1 cellular context compared by ENCODE assay signal in the genomic region with DNA sequence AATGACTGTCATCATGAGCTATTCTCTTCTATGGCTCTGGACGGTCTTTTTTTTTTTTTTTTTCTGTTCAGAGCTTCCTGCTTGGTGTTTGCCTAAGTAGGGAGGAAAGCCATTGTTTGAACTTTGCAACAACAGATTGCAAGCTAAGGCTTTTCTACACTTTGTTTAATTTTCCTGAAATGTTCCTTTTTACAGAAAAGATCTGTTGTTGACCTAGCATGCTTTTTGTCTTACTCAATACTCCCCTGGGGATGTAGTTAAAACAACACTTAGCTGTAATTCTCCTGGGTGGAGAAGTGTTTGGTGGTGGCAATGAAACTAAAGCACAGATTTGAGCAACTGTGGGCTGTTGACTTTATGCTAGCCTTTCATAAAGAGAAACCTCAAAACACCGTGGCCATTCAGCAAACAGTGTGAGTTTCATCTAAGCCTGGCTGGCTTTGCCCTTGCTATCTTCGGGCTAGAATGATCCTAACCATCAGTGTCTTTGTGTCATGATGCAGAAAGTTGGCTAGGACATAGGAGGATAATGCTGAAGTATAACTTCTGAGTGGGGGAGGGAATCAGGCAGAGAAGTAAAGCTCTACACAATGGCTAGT.
TF ChIP-seq lines count a peak whose summit lies in the region.

No MANE protein-coding gene starts in this region.

TF ChIP-seq in GM12878, 131 proteins besides CTCF, POLR2A, EP300 and RAD21 (continued from another document and continues in another):
- TF ChIP-seq, protein P1, sequence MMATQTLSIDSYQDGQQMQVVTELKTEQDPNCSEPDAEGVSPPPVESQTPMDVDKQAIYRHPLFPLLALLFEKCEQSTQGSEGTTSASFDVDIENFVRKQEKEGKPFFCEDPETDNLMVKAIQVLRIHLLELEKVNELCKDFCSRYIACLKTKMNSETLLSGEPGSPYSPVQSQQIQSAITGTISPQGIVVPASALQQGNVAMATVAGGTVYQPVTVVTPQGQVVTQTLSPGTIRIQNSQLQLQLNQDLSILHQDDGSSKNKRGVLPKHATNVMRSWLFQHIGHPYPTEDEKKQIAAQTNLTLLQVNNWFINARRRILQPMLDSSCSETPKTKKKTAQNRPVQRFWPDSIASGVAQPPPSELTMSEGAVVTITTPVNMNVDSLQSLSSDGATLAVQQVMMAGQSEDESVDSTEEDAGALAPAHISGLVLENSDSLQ (IDR thresholded peaks at IDR 0.05), result no peak
- TF ChIP-seq SRF (IDR thresholded peaks at IDR 0.05; ENCODE audit: low read depth in 2 of 2, low read length in 2 of 2) (no peak), JUNB (IDR thresholded peaks at IDR 0.05) (0 out of 2 replicates have a peak, but pooled peaks have one; percentile 12), BCL11A (IDR thresholded peaks at IDR 0.05; ENCODE audit: low read depth, low read length) (peak; percentile 73), ZNF622 (IDR thresholded peaks at IDR 0.05) (no peak), POLR2AphosphoS2 (IDR thresholded peaks at IDR 0.05; ENCODE audit: low read depth, low read length) (no peak), RAD51 (IDR thresholded peaks at IDR 0.05) (no peak), CREM (IDR thresholded peaks at IDR 0.05; ENCODE audit: low read depth) (no peak), IRF4 (IDR thresholded peaks at IDR 0.05; ENCODE audit: low read depth, low read length) (peak; percentile 53; the same call in 1 of the 2 replicates), CHD4 (IDR thresholded peaks at IDR 0.05) (no peak), STAT1 (conservative IDR thresholded peaks at IDR 0.05) (no peak), STAT3 (IDR thresholded peaks at IDR 0.05; ENCODE audit: low read depth, low read length) (peak; percentile 49; the same call in 1 of the 2 replicates), TAF1 (IDR thresholded peaks at IDR 0.05; ENCODE audit: borderline replicate concordance, low read depth, low read length) (0 out of 2 replicates have a peak, but pooled peaks have one; percentile 25), WRNIP1 (IDR thresholded peaks at IDR 0.05; ENCODE audit: borderline replicate concordance, low read depth, low read length) (no peak), SREBF1 (IDR thresholded peaks at IDR 0.05; ENCODE audit: low read length) (no peak), SMC3 (IDR thresholded peaks at IDR 0.05; ENCODE audit: borderline replicate concordance, low read length) (0 out of 2 replicates have a peak, but pooled peaks have one; percentile 20), KAT2A (conservative IDR thresholded peaks at IDR 0.05; ENCODE audit: control insufficient read depth, low read depth, low read length) (no peak), BACH1 (IDR thresholded peaks at IDR 0.05; ENCODE audit: borderline replicate concordance) (0 out of 2 replicates have a peak, but pooled peaks have one; percentile 28), ZSCAN29 (IDR thresholded peaks at IDR 0.05) (no peak), MEF2A (IDR thresholded peaks at IDR 0.05; ENCODE audit: insufficient read depth, low read depth, low read length) (no peak), BCL3 (IDR thresholded peaks at IDR 0.05; ENCODE audit: borderline replicate concordance, insufficient read depth, low read depth, low read length, poor library complexity, severe bottlenecking) (no peak), NR2F1 (conservative IDR thresholded peaks at IDR 0.05) (peak; percentile 88), NFYA (IDR thresholded peaks at IDR 0.05; ENCODE audit: borderline replicate concordance, low read depth, low read length) (no peak), SMAD5 (IDR thresholded peaks at IDR 0.05; ENCODE audit: low read depth) (no peak), MLLT1 (IDR thresholded peaks at IDR 0.05) (peak; percentile 62), RELA (IDR thresholded peaks at IDR 0.05; ENCODE audit: borderline replicate concordance, partially characterized antibody) (no peak), MYC (IDR thresholded peaks at IDR 0.05; ENCODE audit: insufficient read depth, insufficient read length, insufficient replicate concordance, low read length, severe bottlenecking) (no peak), GATAD2B (conservative IDR thresholded peaks at IDR 0.05; ENCODE audit: low read depth) (no peak), FOS (IDR thresholded peaks at IDR 0.05; ENCODE audit: borderline replicate concordance, extremely low read depth, insufficient read length) (no peak), HCFC1 (IDR thresholded peaks at IDR 0.05; ENCODE audit: low read length) (no peak), ZNF384 (IDR thresholded peaks at IDR 0.05; ENCODE audit: borderline replicate concordance, low read depth, low read length) (peak; percentile 49; the same call in 1 of the 2 replicates), NR2C2 (IDR thresholded peaks at IDR 0.05; ENCODE audit: borderline replicate concordance, control insufficient read depth, insufficient read length, low read depth) (no peak), KDM1A (IDR thresholded peaks at IDR 0.05; ENCODE audit: borderline replicate concordance) (no peak), CREB1 (IDR thresholded peaks at IDR 0.05; ENCODE audit: low read depth) (0 out of 2 replicates have a peak, but pooled peaks have one; percentile 13), SUPT20H (IDR thresholded peaks at IDR 0.05; ENCODE audit: borderline replicate concordance, control insufficient read depth, low read depth, low read length) (no peak), GABPA (IDR thresholded peaks at IDR 0.05; ENCODE audit: low read depth) (no peak), POLR2AphosphoS5 (IDR thresholded peaks at IDR 0.05; ENCODE audit: low read length) (no peak), ZBED1 (IDR thresholded peaks at IDR 0.05; ENCODE audit: borderline replicate concordance) (no peak), SKIL (IDR thresholded peaks at IDR 0.05; ENCODE audit: low read depth, poor library complexity, severe bottlenecking) (peak; percentile 82), PAX8 (IDR thresholded peaks at IDR 0.05) (no peak), POU2F2 (IDR thresholded peaks at IDR 0.05; ENCODE audit: borderline replicate concordance, low read depth, low read length) (peak; percentile 95; the same call in 2 of the 3 replicates), MTA2 (IDR thresholded peaks at IDR 0.05; ENCODE audit: low read depth) (peak; percentile 69), PML (IDR thresholded peaks at IDR 0.05; ENCODE audit: low read length) (no peak), YBX1 (IDR thresholded peaks at IDR 0.05) (no peak), EED (IDR thresholded peaks at IDR 0.05; ENCODE audit: low read depth) (peak; percentile 44; the same call in 1 of the 2 replicates), SUZ12 (IDR thresholded peaks at IDR 0.05; ENCODE audit: unreplicated experiment) (no peak), CHD1 (IDR thresholded peaks at IDR 0.05; ENCODE audit: low read depth, low read length) (no peak), NR2C1 (IDR thresholded peaks at IDR 0.05) (no peak), FOXM1 (IDR thresholded peaks at IDR 0.05; ENCODE audit: low read depth, low read length) (peak; percentile 49; the same call in 1 of the 2 replicates), KLF5 (IDR thresholded peaks at IDR 0.05; ENCODE audit: partially characterized antibody) (no peak), PAX5 (IDR thresholded peaks at IDR 0.05; ENCODE audit: borderline replicate concordance, low read depth, low read length) (peak; percentile 78), ZNF217 (IDR thresholded peaks at IDR 0.05) (peak; percentile 92), SIN3A (IDR thresholded peaks at IDR 0.05; ENCODE audit: low read depth, low read length) (no peak), TCF12 (IDR thresholded peaks at IDR 0.05; ENCODE audit: low read depth, low read length) (no peak)
- TF ChIP-seq, protein P2, sequence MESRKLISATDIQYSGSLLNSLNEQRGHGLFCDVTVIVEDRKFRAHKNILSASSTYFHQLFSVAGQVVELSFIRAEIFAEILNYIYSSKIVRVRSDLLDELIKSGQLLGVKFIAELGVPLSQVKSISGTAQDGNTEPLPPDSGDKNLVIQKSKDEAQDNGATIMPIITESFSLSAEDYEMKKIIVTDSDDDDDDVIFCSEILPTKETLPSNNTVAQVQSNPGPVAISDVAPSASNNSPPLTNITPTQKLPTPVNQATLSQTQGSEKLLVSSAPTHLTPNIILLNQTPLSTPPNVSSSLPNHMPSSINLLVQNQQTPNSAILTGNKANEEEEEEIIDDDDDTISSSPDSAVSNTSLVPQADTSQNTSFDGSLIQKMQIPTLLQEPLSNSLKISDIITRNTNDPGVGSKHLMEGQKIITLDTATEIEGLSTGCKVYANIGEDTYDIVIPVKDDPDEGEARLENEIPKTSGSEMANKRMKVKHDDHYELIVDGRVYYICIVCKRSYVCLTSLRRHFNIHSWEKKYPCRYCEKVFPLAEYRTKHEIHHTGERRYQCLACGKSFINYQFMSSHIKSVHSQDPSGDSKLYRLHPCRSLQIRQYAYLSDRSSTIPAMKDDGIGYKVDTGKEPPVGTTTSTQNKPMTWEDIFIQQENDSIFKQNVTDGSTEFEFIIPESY (IDR thresholded peaks at IDR 0.05), result no peak
- TF ChIP-seq, protein P3, sequence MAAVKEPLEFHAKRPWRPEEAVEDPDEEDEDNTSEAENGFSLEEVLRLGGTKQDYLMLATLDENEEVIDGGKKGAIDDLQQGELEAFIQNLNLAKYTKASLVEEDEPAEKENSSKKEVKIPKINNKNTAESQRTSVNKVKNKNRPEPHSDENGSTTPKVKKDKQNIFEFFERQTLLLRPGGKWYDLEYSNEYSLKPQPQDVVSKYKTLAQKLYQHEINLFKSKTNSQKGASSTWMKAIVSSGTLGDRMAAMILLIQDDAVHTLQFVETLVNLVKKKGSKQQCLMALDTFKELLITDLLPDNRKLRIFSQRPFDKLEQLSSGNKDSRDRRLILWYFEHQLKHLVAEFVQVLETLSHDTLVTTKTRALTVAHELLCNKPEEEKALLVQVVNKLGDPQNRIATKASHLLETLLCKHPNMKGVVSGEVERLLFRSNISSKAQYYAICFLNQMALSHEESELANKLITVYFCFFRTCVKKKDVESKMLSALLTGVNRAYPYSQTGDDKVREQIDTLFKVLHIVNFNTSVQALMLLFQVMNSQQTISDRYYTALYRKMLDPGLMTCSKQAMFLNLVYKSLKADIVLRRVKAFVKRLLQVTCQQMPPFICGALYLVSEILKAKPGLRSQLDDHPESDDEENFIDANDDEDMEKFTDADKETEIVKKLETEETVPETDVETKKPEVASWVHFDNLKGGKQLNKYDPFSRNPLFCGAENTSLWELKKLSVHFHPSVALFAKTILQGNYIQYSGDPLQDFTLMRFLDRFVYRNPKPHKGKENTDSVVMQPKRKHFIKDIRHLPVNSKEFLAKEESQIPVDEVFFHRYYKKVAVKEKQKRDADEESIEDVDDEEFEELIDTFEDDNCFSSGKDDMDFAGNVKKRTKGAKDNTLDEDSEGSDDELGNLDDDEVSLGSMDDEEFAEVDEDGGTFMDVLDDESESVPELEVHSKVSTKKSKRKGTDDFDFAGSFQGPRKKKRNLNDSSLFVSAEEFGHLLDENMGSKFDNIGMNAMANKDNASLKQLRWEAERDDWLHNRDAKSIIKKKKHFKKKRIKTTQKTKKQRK (IDR thresholded peaks at IDR 0.05; ENCODE audit: low read depth, low read length), result no peak
- TF ChIP-seq, protein P4, sequence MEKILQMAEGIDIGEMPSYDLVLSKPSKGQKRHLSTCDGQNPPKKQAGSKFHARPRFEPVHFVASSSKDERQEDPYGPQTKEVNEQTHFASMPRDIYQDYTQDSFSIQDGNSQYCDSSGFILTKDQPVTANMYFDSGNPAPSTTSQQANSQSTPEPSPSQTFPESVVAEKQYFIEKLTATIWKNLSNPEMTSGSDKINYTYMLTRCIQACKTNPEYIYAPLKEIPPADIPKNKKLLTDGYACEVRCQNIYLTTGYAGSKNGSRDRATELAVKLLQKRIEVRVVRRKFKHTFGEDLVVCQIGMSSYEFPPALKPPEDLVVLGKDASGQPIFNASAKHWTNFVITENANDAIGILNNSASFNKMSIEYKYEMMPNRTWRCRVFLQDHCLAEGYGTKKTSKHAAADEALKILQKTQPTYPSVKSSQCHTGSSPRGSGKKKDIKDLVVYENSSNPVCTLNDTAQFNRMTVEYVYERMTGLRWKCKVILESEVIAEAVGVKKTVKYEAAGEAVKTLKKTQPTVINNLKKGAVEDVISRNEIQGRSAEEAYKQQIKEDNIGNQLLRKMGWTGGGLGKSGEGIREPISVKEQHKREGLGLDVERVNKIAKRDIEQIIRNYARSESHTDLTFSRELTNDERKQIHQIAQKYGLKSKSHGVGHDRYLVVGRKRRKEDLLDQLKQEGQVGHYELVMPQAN (conservative IDR thresholded peaks at IDR 0.05), result no peak
